15 cellular contexts compared by ENCODE assay signal in the genomic region with DNA sequence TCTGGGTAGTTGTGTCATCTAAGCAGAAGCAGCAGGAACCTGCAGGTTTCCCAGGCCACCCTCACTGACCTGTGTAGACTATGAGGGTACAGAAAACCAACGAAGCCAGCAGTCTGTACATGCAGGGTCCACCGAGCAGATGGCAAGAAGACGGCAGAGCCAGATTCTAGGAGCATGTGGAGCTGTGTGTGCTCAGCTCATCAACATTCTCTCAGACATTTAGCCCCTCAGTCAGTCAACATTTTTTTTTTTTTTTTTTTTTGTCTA. TPM values are rescaled to one million over a fixed set of nuclear protein-coding genes. Genes with fewer than 3 reads are reported as not detected.
DNase-seq lines count a peak whose midpoint lies in the region; ATAC-seq and TF ChIP-seq lines count a peak whose summit lies in the region.
"Had no signal": no experiment of that assay in that cellular context is flagged by ENCODE, and none has a peak within 500 bp of the region (broad histone marks: within the 10 kb centered on the region; RNA-seq: fewer than 3 reads in every experiment).

No MANE protein-coding gene starts in this region.

- no peaks in the 10 kb centered on the region for H3K36me3 ChIP-seq in BLaER1 treated with 17β-estradiol and CSF1 and Interleukin-3, amounts not matched to agents 10 nM and 100 nM
- no peaks in the 10 kb centered on the region for H3K36me3 ChIP-seq in HUES64 (ENCODE audit: insufficient read depth, low read length)
- no peaks in the 10 kb centered on the region for H3K36me3 ChIP-seq in neural progenitor cell
- H3K36me3 ChIP-seq: brain microvascular endothelial cell had no signal

- peaks cover 13% of the 10 kb centered on the region for H3K27me3 Mint-ChIP-seq in neural progenitor cell (ENCODE audit: insufficient read depth, low read depth)

- H3K36me3 Mint-ChIP-seq in neural progenitor cell = no peaks in the 10 kb centered on the region
- H3K36me3 Mint-ChIP-seq: activated CD8-positive, alpha-beta memory T cell treated with anti-CD3 and anti-CD28 coated beads, Interleukin-2, amount 10 ng/mL, durations not matched to agents 7 days and 5 days; natural killer cell treated with Interleukin-12 subunit alpha and Interleukin-12 subunit beta and Interleukin-15 and Interleukin-18, amount 100 ng/mL, for 72 hours had no signal

- no peak overlapping the region for H3K4me3 ChIP-seq in BLaER1 treated with 17β-estradiol and CSF1 and Interleukin-3, amounts not matched to agents 10 nM and 100 nM
- H3K4me3 ChIP-seq in HUES64 (ENCODE audit: low read length) (peak overlapping the region; percentile 55), fibroblast of pulmonary artery (replicated peaks; ENCODE audit: low read depth, low read length) (peak overlapping the region; percentile 19), neural progenitor cell (no peak overlapping the region)

- ATAC-seq in HG03196 (IDR thresholded peaks at IDR 0.05; ENCODE audit: unreplicated experiment) = no peak
- ATAC-seq: activated CD8-positive, alpha-beta memory T cell treated with anti-CD3 and anti-CD28 coated beads, Interleukin-2, amount 10 ng/mL, durations not matched to agents 7 days and 5 days had no signal

- H3K79me2 ChIP-seq in neural progenitor cell (ENCODE audit: low read depth) = no peaks in the 10 kb centered on the region

- peaks cover 31 to 55% (median 47%) of the 10 kb centered on the region in 11 experiments for H3K27me3 ChIP-seq in BLaER1 treated with 17β-estradiol and CSF1 and Interleukin-3, amounts not matched to agents 10 nM and 100 nM
- H3K27me3 ChIP-seq in HUES64 (ENCODE audit: insufficient read depth, low read length) = peaks cover 77% of the 10 kb centered on the region
- peaks cover 56% of the 10 kb centered on the region for H3K27me3 ChIP-seq in neural progenitor cell

- H3K27ac Mint-ChIP-seq in neural progenitor cell = no peak overlapping the region
- H3K27ac Mint-ChIP-seq: activated CD8-positive, alpha-beta memory T cell treated with anti-CD3 and anti-CD28 coated beads, Interleukin-2, amount 10 ng/mL, durations not matched to agents 7 days and 5 days; natural killer cell treated with Interleukin-12 subunit alpha and Interleukin-12 subunit beta and Interleukin-15 and Interleukin-18, amount 100 ng/mL, for 72 hours had no signal

- no peak overlapping the region for H3K27ac ChIP-seq in BLaER1 treated with 17β-estradiol and CSF1 and Interleukin-3, amounts not matched to agents 10 nM and 100 nM
- H3K27ac ChIP-seq in HUES64 (ENCODE audit: low read depth, low read length) (no peak overlapping the region), neural progenitor cell (no peak overlapping the region)
- H3K27ac ChIP-seq: brain microvascular endothelial cell had no signal

- no peak for TF ChIP-seq CTCF in fibroblast of pulmonary artery (IDR thresholded peaks at IDR 0.05; ENCODE audit: low read length, missing control alignments)
- TF ChIP-seq CTCF in neural progenitor cell (IDR thresholded peaks at IDR 0.05) = no peak

- peaks cover 21% of the 10 kb centered on the region for H3K4me1 Mint-ChIP-seq in neural progenitor cell
- H3K4me1 Mint-ChIP-seq: stimulated activated naive CD8-positive, alpha-beta T cell treated with anti-CD3 and anti-CD28 coated beads, Interleukin-15, amount 100 ng/mL, for 72 hours had no signal

- peak overlapping the region; percentile 88 for H2AFZ ChIP-seq in neural progenitor cell (replicated peaks)

- no peaks in the 10 kb centered on the region for H4K20me1 ChIP-seq in BLaER1 treated with 17β-estradiol and CSF1 and Interleukin-3, amounts not matched to agents 10 nM and 100 nM
- no peaks in the 10 kb centered on the region for H4K20me1 ChIP-seq in neural progenitor cell (ENCODE audit: low read depth)

- H3K4me1 ChIP-seq in BLaER1 treated with 17β-estradiol and CSF1 and Interleukin-3, amounts not matched to agents 10 nM and 100 nM = peaks cover 0 to 26% (median 8%) of the 10 kb centered on the region in 10 experiments; a peak in 13 of 20 replicates
- H3K4me1 ChIP-seq in HUES64 (ENCODE audit: insufficient read depth, low read length) (peaks cover 5% of the 10 kb centered on the region; the same call in 1 of the 2 replicates), neural progenitor cell (peaks cover 18% of the 10 kb centered on the region)

- peak overlapping the region in 6 of 11 experiments; percentile 31 to 63 (median 48); a peak in 9 of 22 replicates for H3K4me2 ChIP-seq in BLaER1 treated with 17β-estradiol and CSF1 and Interleukin-3, amounts not matched to agents 10 nM and 100 nM
- peak overlapping the region; percentile 77 for H3K4me2 ChIP-seq in neural progenitor cell

- H3K4me3 Mint-ChIP-seq in neural progenitor cell = peak overlapping the region; percentile 75
- H3K4me3 Mint-ChIP-seq: activated CD8-positive, alpha-beta memory T cell treated with anti-CD3 and anti-CD28 coated beads, Interleukin-2, amount 10 ng/mL, durations not matched to agents 7 days and 5 days; natural killer cell treated with Interleukin-12 subunit alpha and Interleukin-12 subunit beta and Interleukin-15 and Interleukin-18, amount 100 ng/mL, for 72 hours had no signal

- DNase-seq in fibroblast of pulmonary artery (ENCODE audit: low read depth) = no peak
- no peak for DNase-seq in neural progenitor cell (ENCODE audit: low spot score)
- DNase-seq in glomerular visceral epithelial cell (ENCODE audit: extremely low spot score) = no peak
- DNase-seq in germinal center (ENCODE audit: low spot score) = no peak
- DNase-seq in NCI-H510A (lab: John Stamatoyannopoulos, UW) = no peak
- DNase-seq: activated CD8-positive, alpha-beta memory T cell treated with anti-CD3 and anti-CD28 coated beads, Interleukin-2, amount 10 ng/mL, durations not matched to agents 7 days and 5 days; brain microvascular endothelial cell; NCI-H1417 treated with DMSO at 0.1 percent for 48 hours; NCI-H345; stimulated activated naive CD8-positive, alpha-beta T cell treated with anti-CD3 and anti-CD28 coated beads, Interleukin-15, amount 100 ng/mL, for 72 hours; SW 1271 had no signal

- no peaks in the 10 kb centered on the region for H3K9me3 ChIP-seq in BLaER1 treated with 17β-estradiol and CSF1 and Interleukin-3, amounts not matched to agents 10 nM and 100 nM (replicated peaks in 1 of 11)
- H3K9me3 ChIP-seq in HUES64 (ENCODE audit: insufficient read depth, low read depth, low read length) (no peaks in the 10 kb centered on the region), neural progenitor cell (ENCODE audit: low read depth) (no peaks in the 10 kb centered on the region)

- H3K9ac ChIP-seq in BLaER1 treated with 17β-estradiol and CSF1 and Interleukin-3, amounts not matched to agents 10 nM and 100 nM = no peak overlapping the region
- peak overlapping the region; percentile 38; the same call in 1 of the 2 replicates for H3K9ac ChIP-seq in HUES64 (ENCODE audit: low read depth, low read length)
- H3K9ac ChIP-seq in neural progenitor cell = no peak overlapping the region

- WGBS in HUES64 = 83% methylated on average over 3 of the region's 3 CpGs

- no peaks in the 10 kb centered on the region for H3K9me3 Mint-ChIP-seq in neural progenitor cell
- H3K9me3 Mint-ChIP-seq: natural killer cell treated with Interleukin-12 subunit alpha and Interleukin-12 subunit beta and Interleukin-15 and Interleukin-18, amount 100 ng/mL, for 72 hours; stimulated activated naive CD8-positive, alpha-beta T cell treated with anti-CD3 and anti-CD28 coated beads, Interleukin-15, amount 100 ng/mL, for 72 hours had no signal

- peaks cover 19% of the 10 kb centered on the region for H3F3A ChIP-seq in neural progenitor cell (ENCODE audit: low read depth)

RNA-seq across cellular contexts. Expression of a gene that starts 7.3 kb away (rescaled TPM):
- 3.3 TPM for polyA plus RNA-seq in HUES64 (2013, experiment 1 of 2)
- polyA plus RNA-seq in HUES64 (2013, experiment 2 of 2) = 4.5 TPM
- 2.5 and 5.6 TPM in 2 replicates for total RNA-seq in neural progenitor cell (ENCODE audit: low replicate concordance)

RNA-seq across cellular contexts. Expression of a gene that starts 24.8 kb away (rescaled TPM):
- 33.0 TPM for polyA plus RNA-seq in HUES64 (2013, experiment 1 of 2)
- 43.9 TPM for polyA plus RNA-seq in HUES64 (2013, experiment 2 of 2)
- 121 and 149 TPM in 2 replicates for total RNA-seq in neural progenitor cell (ENCODE audit: low replicate concordance)

RNA-seq across cellular contexts. Expression of a gene that starts 35.1 kb away (rescaled TPM):
- polyA plus RNA-seq in HUES64 (2013, experiment 1 of 2) = 134 TPM
- polyA plus RNA-seq in HUES64 (2013, experiment 2 of 2) = 125 TPM
- 121 and 209 TPM in 2 replicates for total RNA-seq in neural progenitor cell (ENCODE audit: low replicate concordance)

RNA-seq across cellular contexts. Expression of a gene that starts 53.8 kb away (rescaled TPM):
- 0.60 TPM for polyA plus RNA-seq in HUES64 (2013, experiment 1 of 2)
- 0.19 TPM for polyA plus RNA-seq in HUES64 (2013, experiment 2 of 2)
- total RNA-seq in neural progenitor cell (ENCODE audit: low replicate concordance) = 1.4 TPM in 1 of 2 replicates, not detected in the other

Comparison
In these comparisons a context has a peak if more than half of its experiments do, and no peak if none do; other contexts are left out.
1. H3K4me3 ChIP-seq: peak in HUES64 (single experiment) and fibroblast of pulmonary artery (single experiment); none in BLaER1 treated with 17β-estradiol and CSF1 and Interleukin-3, amounts not matched to agents 10 nM and 100 nM (0 of 10) and neural progenitor cell (single experiment).